Comparison of ENCODE assay signal across 22 cellular contexts in genomic region chr9:10062629-10063395, GRCh38.
A peak's percentile ranks its signal among the peaks of the same experiment; 100 is the strongest.
DNase-seq lines count a peak whose midpoint lies in the region; ATAC-seq, FAIRE-seq and TF ChIP-seq lines count a peak whose summit lies in the region.
"Had no signal": no experiment of that assay in that cellular context is flagged by ENCODE, and none has a peak within 500 bp of the region (broad histone marks: within the 10 kb centered on the region; RNA-seq: fewer than 3 reads in every experiment).

No MANE protein-coding gene starts in this region.

- H3K9me2 ChIP-seq in MM.1S (replicated peaks; ENCODE audit: insufficient read depth, low read length): no peaks in the 10 kb centered on the region

- no peak for TF ChIP-seq CTCF in astrocyte (IDR thresholded peaks at IDR 0.05; ENCODE audit: insufficient read depth, low read depth, low read length)
- TF ChIP-seq CTCF in fibroblast of villous mesenchyme (IDR thresholded peaks at IDR 0.05; ENCODE audit: insufficient read depth, low read depth, low read length): no peak
- no peak for TF ChIP-seq CTCF in smooth muscle cell (IDR thresholded peaks at IDR 0.05; ENCODE audit: borderline replicate concordance, insufficient read depth, poor library complexity, severe bottlenecking)
- TF ChIP-seq CTCF in MM.1S (IDR thresholded peaks at IDR 0.05; ENCODE audit: low read length): no peak

- H4K20me1 ChIP-seq in astrocyte (ENCODE audit: insufficient read depth, low read length) (no peaks in the 10 kb centered on the region), smooth muscle cell (ENCODE audit: low read depth) (no peaks in the 10 kb centered on the region), MM.1S (ENCODE audit: insufficient read depth, low read length) (no peaks in the 10 kb centered on the region)

- H3K79me2 ChIP-seq in astrocyte (ENCODE audit: insufficient read depth, low read length) (no peaks in the 10 kb centered on the region), smooth muscle cell (ENCODE audit: low read depth) (no peaks in the 10 kb centered on the region), MM.1S (ENCODE audit: low read length) (no peaks in the 10 kb centered on the region)

- ATAC-seq in HG03565 (IDR thresholded peaks at IDR 0.05; ENCODE audit: unreplicated experiment): no peak

- DNase-seq in NCI-H446 treated with DMSO at 0.1 percent for 48 hours (lab: John Stamatoyannopoulos, UW) (peak; percentile 60), NCI-H446 (lab: John Stamatoyannopoulos, UW) (no peak), astrocyte (ENCODE audit: low read depth) (peak; percentile 68), fibroblast of villous mesenchyme (ENCODE audit: low read depth) (peak; percentile 30), smooth muscle cell (lab: John Stamatoyannopoulos, UW; ENCODE audit: unreplicated experiment) (no peak), MM.1S (no peak), MV-4-11 (lab: John Stamatoyannopoulos, UW) (no peak)
- DNase-seq: activated CD4-positive, alpha-beta memory T cell treated with anti-CD3 and anti-CD28 coated beads for 36 hours; activated naive CD4-positive, alpha-beta T cell treated with anti-CD3 and anti-CD28 coated beads, Interleukin-2, amount 10 ng/mL, durations not matched to agents 7 days and 5 days; heart right ventricle; NCI-H1694 treated with DMSO at 0.1 percent for 48 hours; SHP77 treated with DMSO at 0.1 percent for 48 hours had no signal

- H3K9me3 Mint-ChIP-seq in astrocyte (ENCODE audit: unreplicated experiment): no peaks in the 10 kb centered on the region
- H3K9me3 Mint-ChIP-seq: activated CD4-positive, alpha-beta memory T cell treated with anti-CD3 and anti-CD28 coated beads for 36 hours; activated naive CD4-positive, alpha-beta T cell treated with anti-CD3 and anti-CD28 coated beads, Interleukin-2, amount 10 ng/mL, durations not matched to agents 7 days and 5 days; brain; CD14-positive monocyte; dendritic cell treated with granulocyte-macrophage colony-stimulating factor and Interleukin-4, amounts not matched to agents 40 ng/mL and 50 ng/mL, for 4 days; mesothelial cell of epicardium; T-helper 1 cell treated with Interleukin-12 subunit alpha and Interleukin-12 subunit beta and Interleukin-4 antibody, amounts not matched to agents 30 μg/mL and 1 μg/mL, for 36 hours had no signal

- no peaks in the 10 kb centered on the region for H3K27me3 Mint-ChIP-seq in astrocyte (ENCODE audit: low read depth, unreplicated experiment)
- H3K27me3 Mint-ChIP-seq: activated CD4-positive, alpha-beta memory T cell treated with anti-CD3 and anti-CD28 coated beads for 36 hours; activated naive CD4-positive, alpha-beta T cell treated with anti-CD3 and anti-CD28 coated beads, Interleukin-2, amount 10 ng/mL, durations not matched to agents 7 days and 5 days; brain; dendritic cell treated with granulocyte-macrophage colony-stimulating factor and Interleukin-4, amounts not matched to agents 40 ng/mL and 50 ng/mL, for 4 days had no signal

- FAIRE-seq in astrocyte (lab: Jason Lieb, UNC): no peak

- H3K27ac Mint-ChIP-seq in astrocyte (ENCODE audit: unreplicated experiment): peak overlapping the region; percentile 76
- H3K27ac Mint-ChIP-seq: activated CD4-positive, alpha-beta memory T cell treated with anti-CD3 and anti-CD28 coated beads for 36 hours; activated naive CD4-positive, alpha-beta T cell treated with anti-CD3 and anti-CD28 coated beads, Interleukin-2, amount 10 ng/mL, durations not matched to agents 7 days and 5 days; CD14-positive monocyte; dendritic cell treated with granulocyte-macrophage colony-stimulating factor and Interleukin-4, amounts not matched to agents 40 ng/mL and 50 ng/mL, for 4 days; mesothelial cell of epicardium; T-helper 1 cell treated with Interleukin-12 subunit alpha and Interleukin-12 subunit beta and Interleukin-4 antibody, amounts not matched to agents 30 μg/mL and 1 μg/mL, for 36 hours had no signal

- H2AFZ ChIP-seq in astrocyte (ENCODE audit: low read depth, low read length) (no peak overlapping the region), smooth muscle cell (ENCODE audit: low read depth) (no peak overlapping the region), MM.1S (ENCODE audit: low read length) (no peak overlapping the region)

- H3K4me2 ChIP-seq in astrocyte (ENCODE audit: low read length) (peak overlapping the region; percentile 20), smooth muscle cell (peak overlapping the region; percentile 50), MM.1S (ENCODE audit: low read depth, low read length) (no peak overlapping the region)

- WGBS in smooth muscle cell (ENCODE audit: low lambda C conversion rate): 56% methylated on average over 3 of the region's 3 CpGs

- H3F3A ChIP-seq in smooth muscle cell (ENCODE audit: low read depth) (peaks cover 4% of the 10 kb centered on the region), MM.1S (ENCODE audit: insufficient read depth, low read length) (no peaks in the 10 kb centered on the region)

- H3K4me1 ChIP-seq in astrocyte (ENCODE audit: insufficient read depth, low read length) (no peaks in the 10 kb centered on the region), smooth muscle cell (ENCODE audit: low read depth) (peaks cover 7% of the 10 kb centered on the region), MM.1S (ENCODE audit: low read length) (no peaks in the 10 kb centered on the region)

- H3K9ac ChIP-seq in astrocyte (ENCODE audit: low read length): no peak overlapping the region
- H3K9ac ChIP-seq in smooth muscle cell (ENCODE audit: low read depth): no peak overlapping the region
- H3K9ac ChIP-seq in MM.1S (ENCODE audit: low read length): no peak overlapping the region

- H3K4me3 ChIP-seq in astrocyte (ENCODE audit: insufficient read depth, low read depth, low read length) (no peak overlapping the region), fibroblast of villous mesenchyme (ENCODE audit: low read depth, low read length) (no peak overlapping the region), smooth muscle cell (no peak overlapping the region), MM.1S (ENCODE audit: low read length) (no peak overlapping the region)
- H3K4me3 ChIP-seq: heart right ventricle, thoracic aorta had no signal

- peaks cover 18% of the 10 kb centered on the region for H3K4me1 Mint-ChIP-seq in astrocyte (ENCODE audit: low read depth, unreplicated experiment)
- H3K4me1 Mint-ChIP-seq: activated naive CD4-positive, alpha-beta T cell treated with anti-CD3 and anti-CD28 coated beads, Interleukin-2, amount 10 ng/mL, durations not matched to agents 7 days and 5 days; CD14-positive monocyte had no signal

- H3K9me3 ChIP-seq in astrocyte (ENCODE audit: insufficient read depth, low read depth, low read length) (no peaks in the 10 kb centered on the region), smooth muscle cell (replicated peaks; ENCODE audit: low read depth) (no peaks in the 10 kb centered on the region), MM.1S (replicated peaks; ENCODE audit: insufficient read depth, low read length) (no peaks in the 10 kb centered on the region)
- H3K9me3 ChIP-seq: heart right ventricle, thoracic aorta had no signal

- H3K4me3 Mint-ChIP-seq in astrocyte (ENCODE audit: unreplicated experiment): peak overlapping the region; percentile 23
- H3K4me3 Mint-ChIP-seq: activated CD4-positive, alpha-beta memory T cell treated with anti-CD3 and anti-CD28 coated beads for 36 hours; activated naive CD4-positive, alpha-beta T cell treated with anti-CD3 and anti-CD28 coated beads, Interleukin-2, amount 10 ng/mL, durations not matched to agents 7 days and 5 days; brain; CD14-positive monocyte; dendritic cell treated with granulocyte-macrophage colony-stimulating factor and Interleukin-4, amounts not matched to agents 40 ng/mL and 50 ng/mL, for 4 days; mesothelial cell of epicardium; T-helper 1 cell treated with Interleukin-12 subunit alpha and Interleukin-12 subunit beta and Interleukin-4 antibody, amounts not matched to agents 30 μg/mL and 1 μg/mL, for 36 hours had no signal

- no peaks in the 10 kb centered on the region for H3K36me3 Mint-ChIP-seq in astrocyte (ENCODE audit: low read depth, unreplicated experiment)
- H3K36me3 Mint-ChIP-seq: activated CD4-positive, alpha-beta memory T cell treated with anti-CD3 and anti-CD28 coated beads for 36 hours; activated naive CD4-positive, alpha-beta T cell treated with anti-CD3 and anti-CD28 coated beads, Interleukin-2, amount 10 ng/mL, durations not matched to agents 7 days and 5 days; brain; CD14-positive monocyte; mesothelial cell of epicardium had no signal

- H3K27ac ChIP-seq in astrocyte (ENCODE audit: low read depth, low read length) (no peak overlapping the region), smooth muscle cell (ENCODE audit: low read depth) (peak overlapping the region; percentile 52), MM.1S (ENCODE audit: low read length) (no peak overlapping the region)
- H3K27ac ChIP-seq: 22Rv1, epithelial cell of prostate, heart right ventricle, thoracic aorta, VCaP had no signal

- H3K27me3 ChIP-seq in astrocyte (ENCODE audit: insufficient read depth, low read length) (no peaks in the 10 kb centered on the region), smooth muscle cell (ENCODE audit: low read depth) (no peaks in the 10 kb centered on the region), MM.1S (replicated peaks; ENCODE audit: insufficient read depth, low read length) (no peaks in the 10 kb centered on the region)
- H3K27me3 ChIP-seq: heart right ventricle had no signal

- H3K36me3 ChIP-seq in astrocyte (ENCODE audit: insufficient read depth, low read length): no peaks in the 10 kb centered on the region
- H3K36me3 ChIP-seq in smooth muscle cell (ENCODE audit: low read depth): no peaks in the 10 kb centered on the region
- no peaks in the 10 kb centered on the region for H3K36me3 ChIP-seq in MM.1S (replicated peaks; ENCODE audit: insufficient read depth, low read length)
- H3K36me3 ChIP-seq: heart right ventricle, thoracic aorta had no signal

Comparison
In these comparisons a context has a peak if more than half of its experiments do, and no peak if none do; other contexts are left out.
1. DNase-seq: peak in NCI-H446 treated with DMSO at 0.1 percent for 48 hours (single experiment), astrocyte (single experiment) and fibroblast of villous mesenchyme (single experiment); none in NCI-H446 (0 of 2), smooth muscle cell (single experiment), MM.1S (single experiment) and MV-4-11 (single experiment).